ENCODE assay signal across 8 cellular contexts in genomic region chr10:15209827-15210509, GRCh38. TPM values are rescaled to one million over a fixed set of nuclear protein-coding genes. Genes with fewer than 3 reads are reported as not detected.
DNase-seq lines count a peak whose midpoint lies in the region; ATAC-seq and TF ChIP-seq lines count a peak whose summit lies in the region.

No MANE protein-coding gene starts in this region.

- no peak overlapping the region for H3K4me3 ChIP-seq in AG04449 (ENCODE audit: low read depth, low read length)
- peak overlapping the region; percentile 4 for H3K4me3 ChIP-seq in naive thymus-derived CD4-positive, alpha-beta T cell (ENCODE audit: low read length)

- POLR2A ChIA-PET in AG04449 (lab: Yijun Ruan, JAX): no interaction called here
- POLR2A ChIA-PET in naive thymus-derived CD4-positive, alpha-beta T cell (lab: Charles Lee): interaction anchor here (0.6 to 4.6 kb wide), 8 partner anchors 23 to 43 kb away, joined by 3 to 55 read pairs (median 4); partner anchors contain the start of gene NMT2

- CTCF ChIA-PET in AG04449 (lab: Yijun Ruan, JAX): interaction anchor here (0.7 to 3.7 kb wide), 13 partner anchors 8 to 184 kb away, joined by 3 to 25 read pairs (median 4); partner anchors contain the start of gene FAM171A1
- CTCF ChIA-PET in naive thymus-derived CD4-positive, alpha-beta T cell (lab: Charles Lee): interaction anchor here (0.6 to 3.3 kb wide), 12 partner anchors 10 to 256 kb away, joined by 3 to 15 read pairs (median 4); partner anchors contain the start of genes DCLRE1C and NMT2

- no peaks in the 10 kb centered on the region for H3K27me3 ChIP-seq in naive thymus-derived CD4-positive, alpha-beta T cell (ENCODE audit: control insufficient read depth in 2 of 2, insufficient read depth in 2 of 2, low read length in 2 of 2)

- no peaks in the 10 kb centered on the region for H3K27me3 Mint-ChIP-seq in naive thymus-derived CD4-positive, alpha-beta T cell
- peaks cover 18% of the 10 kb centered on the region for H3K27me3 Mint-ChIP-seq in stimulated activated memory B cell treated with anti-CD40 and anti-IgM and Interleukin-4, amounts not matched to agents 10 μg/mL and 1 μg/mL and 100 μg/mL, for 72 hours

- peaks cover 0 to 13% (median 0%) of the 10 kb centered on the region in 3 experiments for H3K36me3 ChIP-seq in naive thymus-derived CD4-positive, alpha-beta T cell (ENCODE audit: control insufficient read depth in 2 of 3, insufficient read depth in 3 of 3, low read length in 3 of 3)

- H3K4me1 ChIP-seq in naive thymus-derived CD4-positive, alpha-beta T cell (ENCODE audit: control insufficient read depth in 2 of 2, insufficient read depth in 2 of 2, low read length in 2 of 2): peaks cover 23 to 47% of the 10 kb centered on the region in 2 donors

- peaks cover 0 to 6% (median 0%) of the 10 kb centered on the region in 11 donors for H3K9me3 Mint-ChIP-seq in naive thymus-derived CD4-positive, alpha-beta T cell
- no peaks in the 10 kb centered on the region for H3K9me3 Mint-ChIP-seq in stimulated activated memory B cell treated with anti-CD40 and anti-IgM and Interleukin-4, amounts not matched to agents 10 μg/mL and 1 μg/mL and 100 μg/mL, for 72 hours

- H3K4me1 Mint-ChIP-seq in naive thymus-derived CD4-positive, alpha-beta T cell: peaks cover 30 to 67% (median 63%) of the 10 kb centered on the region in 7 donors
- peaks cover 12% of the 10 kb centered on the region for H3K4me1 Mint-ChIP-seq in stimulated activated memory B cell treated with anti-CD40 and anti-IgM and Interleukin-4, amounts not matched to agents 10 μg/mL and 1 μg/mL and 100 μg/mL, for 72 hours

- no peak for DNase-seq in AG04449 (ENCODE audit: low read depth, low spot score)
- peak; percentile 58 for DNase-seq in NK-92 treated with Interleukin-12 subunit alpha and Interleukin-12 subunit beta, amount 100 ng/mL, for 24 hours (lab: John Stamatoyannopoulos, UW)
- peak; percentile 79 for DNase-seq in activated T-cell treated with anti-CD3 and anti-CD28 coated beads for 1 hour (ENCODE audit: low read depth)
- peak; percentile 49 to 75 (median 71) for DNase-seq in naive thymus-derived CD4-positive, alpha-beta T cell

- H3K27ac ChIP-seq in naive thymus-derived CD4-positive, alpha-beta T cell (ENCODE audit: low read depth, low read length): peak overlapping the region; percentile 18

- peak overlapping the region; percentile 16 to 82 (median 62) for H3K4me3 Mint-ChIP-seq in naive thymus-derived CD4-positive, alpha-beta T cell
- H3K4me3 Mint-ChIP-seq in stimulated activated memory B cell treated with anti-CD40 and anti-IgM and Interleukin-4, amounts not matched to agents 10 μg/mL and 1 μg/mL and 100 μg/mL, for 72 hours: no peak overlapping the region

- intact Hi-C loops in naive thymus-derived CD4-positive, alpha-beta T cell (cut with micrococcal nuclease): loop anchor here (1.0 to 5.0 kb wide), 10 partner anchors 13 to 161 kb away; partner anchors contain the start of genes FAM171A1 (in 2 of the 2) and RPP38 (in 2 of the 2)

- peak overlapping the region; percentile 13 to 99 (median 85) for H3K27ac Mint-ChIP-seq in naive thymus-derived CD4-positive, alpha-beta T cell
- no peak overlapping the region for H3K27ac Mint-ChIP-seq in stimulated activated memory B cell treated with anti-CD40 and anti-IgM and Interleukin-4, amounts not matched to agents 10 μg/mL and 1 μg/mL and 100 μg/mL, for 72 hours

- H3K9me3 ChIP-seq in naive thymus-derived CD4-positive, alpha-beta T cell (ENCODE audit: control insufficient read depth in 2 of 3, low read length in 3 of 3): no peaks in the 10 kb centered on the region

- peaks cover 9 to 30% (median 17%) of the 10 kb centered on the region in 5 donors for H3K36me3 Mint-ChIP-seq in naive thymus-derived CD4-positive, alpha-beta T cell
- H3K36me3 Mint-ChIP-seq in stimulated activated memory B cell treated with anti-CD40 and anti-IgM and Interleukin-4, amounts not matched to agents 10 μg/mL and 1 μg/mL and 100 μg/mL, for 72 hours: no peaks in the 10 kb centered on the region

- ATAC-seq in GM18511 (IDR thresholded peaks at IDR 0.05; ENCODE audit: unreplicated experiment) (peak; percentile 75), HG03432 (IDR thresholded peaks at IDR 0.05; ENCODE audit: unreplicated experiment) (peak; percentile 73), esophagus mucosa (peak; percentile 72)
- peak; percentile 77 for ATAC-seq in naive thymus-derived CD4-positive, alpha-beta T cell
- ATAC-seq in stimulated activated memory B cell treated with anti-CD40 and anti-IgM and Interleukin-4, amounts not matched to agents 10 μg/mL and 1 μg/mL and 100 μg/mL, for 72 hours: peak; percentile 79

- peak; percentile 82 for TF ChIP-seq CTCF in AG04449 (IDR thresholded peaks at IDR 0.05; ENCODE audit: insufficient read depth, low read length, missing control alignments)

RNA-seq across cellular contexts. Expression of gene NMT2, which starts 41.5 kb away (rescaled TPM):
- total RNA-seq in esophagus mucosa: 5.8 TPM
- total RNA-seq in naive thymus-derived CD4-positive, alpha-beta T cell: 10 to 100 TPM; 23.2 to 81.4 (median 39.1) TPM
- 10 to 100 TPM; 43.8 TPM for polyA plus RNA-seq in naive thymus-derived CD4-positive, alpha-beta T cell
